Comparison of ENCODE assay signal across 22 cellular contexts in the genomic region with DNA sequence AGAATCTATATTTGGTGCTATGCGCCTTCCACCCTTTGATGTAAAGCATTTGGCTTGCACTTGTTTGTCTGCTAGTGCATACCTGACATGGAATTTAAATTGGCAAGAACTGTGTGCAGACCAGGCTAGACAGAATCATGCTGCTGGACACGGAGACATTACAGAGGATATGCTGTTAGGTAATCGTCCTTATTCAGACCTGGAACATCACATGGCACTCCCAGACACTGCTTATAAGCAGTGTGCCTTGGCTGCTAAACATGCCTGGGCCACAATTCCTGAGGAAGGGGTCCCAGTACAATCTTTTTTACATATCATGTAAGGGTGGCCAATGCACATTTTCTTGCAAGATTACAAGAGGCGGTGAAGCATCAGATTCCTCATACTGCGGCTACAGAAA. TPM values are rescaled to one million over a fixed set of nuclear protein-coding genes. Genes with fewer than 3 reads are reported as not detected.
"Had no signal": no experiment of that assay in that cellular context is flagged by ENCODE, and none has a peak within 500 bp of the region (broad histone marks: within the 10 kb centered on the region; RNA-seq: fewer than 3 reads in every experiment).

No MANE protein-coding gene starts in this region.

- H3K27ac ChIP-seq: SJSA1, SK-N-MC had no signal

- H3K36me3 ChIP-seq: MG63, SJSA1 had no signal

- DNase-seq: KBM-7, MG63, NCI-H1092, NCI-H1105 treated with DMSO at 0.1 percent for 48 hours, NCI-H1417 treated with DMSO at 0.1 percent for 48 hours, NCI-H146, NCI-H1694 treated with DMSO at 0.1 percent for 48 hours, NCI-H1930, NCI-H2081, NCI-H2107, NCI-H226, NCI-H446, NCI-H510A, NCI-H524 treated with DMSO at 0.1 percent for 48 hours, NCI-H69, NCI-H774, Right ventricle myocardium superior, RPMI8226, SIG-M5 had no signal

- H3K9me3 ChIP-seq: SJSA1 had no signal

- H3K4me3 ChIP-seq: MG63, SJSA1, SK-N-MC had no signal

- H3K4me1 ChIP-seq: SJSA1 had no signal

RNA-seq across cellular contexts. Expression of a gene that starts 6.4 kb away (rescaled TPM):
- total RNA-seq: HT-29, Right ventricle myocardium superior, SJSA1 had no signal

RNA-seq across cellular contexts. Expression of a gene that starts 18.4 kb away (rescaled TPM):
- total RNA-seq: HT-29, Right ventricle myocardium superior, SJSA1 had no signal

RNA-seq across cellular contexts. Expression of a gene that starts 37.8 kb away (rescaled TPM):
- total RNA-seq: HT-29, SJSA1 had no signal

RNA-seq across cellular contexts. Expression of a gene that starts 39.8 kb away (rescaled TPM):
- total RNA-seq: SJSA1 had no signal

RNA-seq across cellular contexts. Expression of a gene that starts 54.4 kb away (rescaled TPM):
- total RNA-seq: HT-29, SJSA1 had no signal
